ENCODE assay signal across 8 cellular contexts in the genomic region with DNA sequence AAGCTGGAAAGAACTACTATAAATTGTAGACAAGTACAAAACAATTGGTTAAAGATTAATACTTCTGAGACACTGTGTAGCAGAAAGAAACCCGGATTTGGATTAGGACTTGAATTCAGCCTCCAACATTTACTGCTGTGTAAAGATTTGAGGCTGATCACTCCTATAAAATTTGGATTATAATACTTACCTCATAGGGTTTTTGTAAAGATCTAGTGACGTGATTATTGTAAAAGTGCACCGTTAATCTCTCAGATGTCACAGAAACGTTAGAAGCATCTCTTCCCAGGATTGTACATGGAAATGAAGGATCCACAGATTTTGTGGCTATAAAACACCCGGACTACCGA. TPM values are rescaled to one million over a fixed set of nuclear protein-coding genes. Genes with fewer than 3 reads are reported as not detected.
DNase-seq lines count a peak whose midpoint lies in the region; ATAC-seq and TF ChIP-seq lines count a peak whose summit lies in the region.

No MANE protein-coding gene starts in this region.

- no peak for TF ChIP-seq POLR2A in heart left ventricle (IDR thresholded peaks at IDR 0.05)

- peak overlapping the region; percentile 72 for H3K9ac ChIP-seq in SK-N-MC (ENCODE audit: insufficient read length)
- peak overlapping the region; percentile 97; the same call in 1 of the 2 replicates for H3K9ac ChIP-seq in iPS-20b (ENCODE audit: low read depth, low read length)

- peaks cover 0 to 28% (median 16%) of the 10 kb centered on the region in 12 donors for H3K4me1 ChIP-seq in heart left ventricle
- H3K4me1 ChIP-seq in iPS-20b (ENCODE audit: insufficient read depth, low read length) = peaks cover 6% of the 10 kb centered on the region; the same call in 1 of the 2 replicates
- peaks cover 10% of the 10 kb centered on the region for H3K4me1 ChIP-seq in upper lobe of right lung

- TF ChIP-seq CTCF in heart left ventricle (IDR thresholded peaks at IDR 0.05) = no peak
- no peak for TF ChIP-seq CTCF in upper lobe of right lung (IDR thresholded peaks at IDR 0.05)

- intact Hi-C loops in heart left ventricle (cut with DNase I) = no loop called here
- intact Hi-C loops in Right ventricle myocardium superior (cut with DNase I) = no loop called here
- intact Hi-C loops in upper lobe of right lung (cut with DNase I) = no loop called here

- no peaks in the 10 kb centered on the region for H3K9me3 ChIP-seq in heart left ventricle
- no peaks in the 10 kb centered on the region for H3K9me3 ChIP-seq in SK-N-MC (ENCODE audit: low read depth, low read length)
- no peaks in the 10 kb centered on the region for H3K9me3 ChIP-seq in iPS-20b (ENCODE audit: insufficient read depth, low read depth, low read length)
- H3K9me3 ChIP-seq in upper lobe of right lung = no peaks in the 10 kb centered on the region

- H3K36me3 ChIP-seq in heart left ventricle = peaks cover 0 to 6% (median 0%) of the 10 kb centered on the region in 9 donors
- H3K36me3 ChIP-seq in SK-N-MC (ENCODE audit: insufficient read depth, low read length) = peaks cover 6% of the 10 kb centered on the region; the same call in 1 of the 2 replicates
- no peaks in the 10 kb centered on the region for H3K36me3 ChIP-seq in iPS-20b (ENCODE audit: insufficient read depth, low read depth, low read length)
- no peaks in the 10 kb centered on the region for H3K36me3 ChIP-seq in upper lobe of right lung

- DNase-seq in heart left ventricle = no peak
- DNase-seq in Right ventricle myocardium superior = no peak
- no peak for DNase-seq in SK-N-MC (ENCODE audit: low read depth, low spot score)
- DNase-seq in upper lobe of right lung = no peak
- no peak for DNase-seq in NCI-H146 treated with DMSO at 0.1 percent for 48 hours (lab: John Stamatoyannopoulos, UW; ENCODE audit: unreplicated experiment)
- DNase-seq in NCI-H2081 (lab: John Stamatoyannopoulos, UW) = no peak

- H3K27me3 ChIP-seq in heart left ventricle = no peaks in the 10 kb centered on the region
- H3K27me3 ChIP-seq in iPS-20b (ENCODE audit: insufficient read depth, low read length) = peaks cover 9% of the 10 kb centered on the region; the same call in 1 of the 2 replicates
- no peaks in the 10 kb centered on the region for H3K27me3 ChIP-seq in upper lobe of right lung

- ATAC-seq in heart left ventricle (no peak), Right ventricle myocardium superior (ENCODE audit: poor library complexity) (no peak), upper lobe of right lung (no peak), GM19467 (IDR thresholded peaks at IDR 0.05; ENCODE audit: unreplicated experiment) (no peak)

- 3 to 8% (median 5%) methylated on average over 6 of the region's 6 CpGs for WGBS in heart left ventricle, 4 donors

- H3K4me3 ChIP-seq in heart left ventricle (peak overlapping the region; percentile 72 to 97 (median 85)), SK-N-MC (peak overlapping the region; percentile 84), iPS-20b (ENCODE audit: low read length) (peak overlapping the region; percentile 93), upper lobe of right lung (peak overlapping the region; percentile 69)

- H3K27ac ChIP-seq in heart left ventricle = peak overlapping the region in 8 of 12 donors; percentile 77 to 94 (median 88)
- no peak overlapping the region for H3K27ac ChIP-seq in SK-N-MC
- no peak overlapping the region for H3K27ac ChIP-seq in iPS-20b (ENCODE audit: low read length)
- no peak overlapping the region for H3K27ac ChIP-seq in upper lobe of right lung

RNA-seq across cellular contexts. Expression of gene HIKESHI, which starts 0.3 kb away (rescaled TPM):
- 10 to 100 TPM; 30.9 to 56.4 (median 46.6) TPM for total RNA-seq in heart left ventricle
- polyA plus RNA-seq in heart left ventricle = 10 to 100 TPM; 48.1 to 79.1 TPM
- total RNA-seq in Right ventricle myocardium superior = 48.0 TPM
- total RNA-seq in upper lobe of right lung = 23.9 TPM

RNA-seq across cellular contexts. Expression of gene EED, which starts 57.2 kb away (rescaled TPM):
- 10 to 100 TPM in 6 of 9 donors, 1 to 10 TPM in 3; 4.9 to 13.3 (median 11.4) TPM for total RNA-seq in heart left ventricle
- polyA plus RNA-seq in heart left ventricle = 10 to 100 TPM in 1 of 2 donors, 1 to 10 TPM in 1; 9.5 to 13.5 TPM
- 13.2 TPM for total RNA-seq in Right ventricle myocardium superior
- 21.3 TPM for total RNA-seq in upper lobe of right lung

Comparison
In these comparisons a context has a peak if more than half of its experiments do, and no peak if none do; other contexts are left out.
1. H3K27ac ChIP-seq: peak in heart left ventricle (8 of 12); none in SK-N-MC (single experiment), iPS-20b (single experiment) and upper lobe of right lung (single experiment).
2. Peak in every context shown above with its lines, with median percentiles within 50 percentile points of each other: H3K4me3 ChIP-seq.